ENCODE assay signal across 16 cellular contexts in genomic region chr6:45822269-45822812, GRCh38.
DNase-seq lines count a peak whose midpoint lies in the region; ATAC-seq and TF ChIP-seq lines count a peak whose summit lies in the region.
"Had no signal": no experiment of that assay in that cellular context is flagged by ENCODE, and none has a peak within 500 bp of the region (broad histone marks: within the 10 kb centered on the region; RNA-seq: fewer than 3 reads in every experiment).

No MANE protein-coding gene starts in this region.

- no peak for TF ChIP-seq POLR2A in uterus (IDR thresholded peaks at IDR 0.05)

- no peak overlapping the region for H3K4me3 ChIP-seq in left lung
- H3K4me3 ChIP-seq in uterus: no peak overlapping the region

- no peak for DNase-seq in activated CD4-positive, CD25-positive, alpha-beta regulatory T cell treated with anti-CD3 and anti-CD28 coated beads, Interleukin-2, amount 50 U/mL, for 72 hours
- DNase-seq in GDM1 (lab: John Stamatoyannopoulos, UW): peak; percentile 80
- DNase-seq in T-helper 2 cell treated with Interferon-gamma antibody and Interleukin-4, amounts not matched to agents 5 μg/mL and 100 μg/mL, for 36 hours (ENCODE audit: low spot score): peak; percentile 55
- peak; percentile 25 for DNase-seq in activated naive CD8-positive, alpha-beta T cell treated with anti-CD3 and anti-CD28 coated beads, Interleukin-2, amount 50 U/mL, for 24 hours
- DNase-seq in left lung: no peak
- DNase-seq in uterus: no peak
- no peak for DNase-seq in central memory CD4-positive, alpha-beta T cell
- DNase-seq: cortex of kidney, H7, mesenchymal stem cell, NCI-H1092, NCI-H82, SHP77, T1000 had no signal

- H3K4me1 Mint-ChIP-seq in T-helper 2 cell treated with Interferon-gamma antibody and Interleukin-4, amounts not matched to agents 5 μg/mL and 100 μg/mL, for 36 hours (ENCODE audit: low read depth): peaks cover 26% of the 10 kb centered on the region
- H3K4me1 Mint-ChIP-seq in activated naive CD8-positive, alpha-beta T cell treated with anti-CD3 and anti-CD28 coated beads, Interleukin-2, amount 50 U/mL, for 24 hours: peaks cover 48% of the 10 kb centered on the region

- peak; percentile 82 to 83 for ATAC-seq in activated CD4-positive, CD25-positive, alpha-beta regulatory T cell treated with anti-CD3 and anti-CD28 coated beads, Interleukin-2, amount 50 U/mL, for 24 hours
- peak; percentile 84 for ATAC-seq in activated naive CD8-positive, alpha-beta T cell treated with anti-CD3 and anti-CD28 coated beads, Interleukin-2, amount 50 U/mL, for 24 hours
- ATAC-seq in left lung: no peak

- intact Hi-C loops in left lung (cut with DNase I): no loop called here
- intact Hi-C loops in uterus (cut with DNase I; ENCODE audit: low total_unique reads): no loop called here

- peaks cover 16% of the 10 kb centered on the region for H3K9me3 Mint-ChIP-seq in T-helper 2 cell treated with Interferon-gamma antibody and Interleukin-4, amounts not matched to agents 5 μg/mL and 100 μg/mL, for 36 hours
- peaks cover 19% of the 10 kb centered on the region for H3K9me3 Mint-ChIP-seq in activated naive CD8-positive, alpha-beta T cell treated with anti-CD3 and anti-CD28 coated beads, Interleukin-2, amount 50 U/mL, for 24 hours

- H3K36me3 ChIP-seq in left lung (no peaks in the 10 kb centered on the region), uterus (no peaks in the 10 kb centered on the region)

- no peaks in the 10 kb centered on the region for H3K27me3 Mint-ChIP-seq in T-helper 2 cell treated with Interferon-gamma antibody and Interleukin-4, amounts not matched to agents 5 μg/mL and 100 μg/mL, for 36 hours (ENCODE audit: low read depth)
- H3K27me3 Mint-ChIP-seq in activated naive CD8-positive, alpha-beta T cell treated with anti-CD3 and anti-CD28 coated beads, Interleukin-2, amount 50 U/mL, for 24 hours: peaks cover 4% of the 10 kb centered on the region

- H3K9me3 ChIP-seq in left lung (no peaks in the 10 kb centered on the region), uterus (no peaks in the 10 kb centered on the region)

- H3K27ac ChIP-seq in left lung (no peak overlapping the region), uterus (no peak overlapping the region)
- H3K27ac ChIP-seq: epithelial cell of prostate had no signal

- H3K27me3 ChIP-seq in left lung: no peaks in the 10 kb centered on the region
- H3K27me3 ChIP-seq in uterus: no peaks in the 10 kb centered on the region

- H3K4me1 ChIP-seq in left lung (no peaks in the 10 kb centered on the region), uterus (no peaks in the 10 kb centered on the region)

- TF ChIP-seq CTCF in left lung (IDR thresholded peaks at IDR 0.05): no peak
- TF ChIP-seq CTCF in uterus (IDR thresholded peaks at IDR 0.05): no peak

- H3K27ac Mint-ChIP-seq in T-helper 2 cell treated with Interferon-gamma antibody and Interleukin-4, amounts not matched to agents 5 μg/mL and 100 μg/mL, for 36 hours: peak overlapping the region; percentile 77
- peak overlapping the region; percentile 75 for H3K27ac Mint-ChIP-seq in activated naive CD8-positive, alpha-beta T cell treated with anti-CD3 and anti-CD28 coated beads, Interleukin-2, amount 50 U/mL, for 24 hours

- H3K4me3 Mint-ChIP-seq in T-helper 2 cell treated with Interferon-gamma antibody and Interleukin-4, amounts not matched to agents 5 μg/mL and 100 μg/mL, for 36 hours: peak overlapping the region; percentile 28
- H3K4me3 Mint-ChIP-seq in activated naive CD8-positive, alpha-beta T cell treated with anti-CD3 and anti-CD28 coated beads, Interleukin-2, amount 50 U/mL, for 24 hours: peak overlapping the region; percentile 60

- peaks cover 11% of the 10 kb centered on the region for H3K36me3 Mint-ChIP-seq in T-helper 2 cell treated with Interferon-gamma antibody and Interleukin-4, amounts not matched to agents 5 μg/mL and 100 μg/mL, for 36 hours (ENCODE audit: low read depth)
- peaks cover 6% of the 10 kb centered on the region for H3K36me3 Mint-ChIP-seq in activated naive CD8-positive, alpha-beta T cell treated with anti-CD3 and anti-CD28 coated beads, Interleukin-2, amount 50 U/mL, for 24 hours (ENCODE audit: low read depth)

Comparison
In these comparisons a context has a peak if more than half of its experiments do, and no peak if none do; other contexts are left out.
1. DNase-seq: peak in GDM1 (single experiment), T-helper 2 cell treated with Interferon-gamma antibody and Interleukin-4, amounts not matched to agents 5 μg/mL and 100 μg/mL, for 36 hours (single experiment) and activated naive CD8-positive, alpha-beta T cell treated with anti-CD3 and anti-CD28 coated beads, Interleukin-2, amount 50 U/mL, for 24 hours (single experiment); none in activated CD4-positive, CD25-positive, alpha-beta regulatory T cell treated with anti-CD3 and anti-CD28 coated beads, Interleukin-2, amount 50 U/mL, for 72 hours (single experiment), left lung (0 of 2), uterus (0 of 2) and central memory CD4-positive, alpha-beta T cell (single experiment).